In the genomic region with DNA sequence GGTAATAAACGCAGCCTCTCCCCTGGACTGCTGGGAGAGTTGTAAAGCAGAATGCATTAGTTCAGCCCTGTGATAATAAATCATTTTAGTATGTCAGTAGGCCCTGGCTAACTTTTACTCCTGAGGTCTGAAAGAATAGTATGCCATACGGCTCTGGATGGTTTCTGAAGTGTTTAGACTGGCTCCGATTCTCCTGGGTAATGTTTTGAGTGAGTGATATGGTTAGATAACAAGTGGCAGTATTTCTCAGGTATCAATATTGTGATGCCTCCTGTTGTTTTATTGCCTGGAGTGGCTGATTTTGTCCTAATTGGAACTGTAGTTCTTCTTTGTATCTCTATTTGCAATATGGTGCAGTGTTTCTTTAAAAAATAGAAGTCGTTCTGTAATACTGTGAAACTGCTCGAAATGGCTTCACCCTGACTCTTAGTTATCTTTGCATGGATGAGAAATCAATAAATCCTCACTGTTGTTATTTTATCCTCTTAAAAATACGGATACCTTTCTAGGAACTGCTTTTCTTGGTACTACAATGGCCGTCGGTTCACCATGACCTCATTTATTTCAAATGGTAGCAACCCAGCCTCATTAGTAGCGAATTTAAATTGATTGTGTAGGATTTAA, we compare ENCODE assay signal across 21 cellular contexts.
DNase-seq lines count a peak whose midpoint lies in the region; ATAC-seq and TF ChIP-seq lines count a peak whose summit lies in the region.
"Had no signal": no experiment of that assay in that cellular context is flagged by ENCODE, and none has a peak within 500 bp of the region (broad histone marks: within the 10 kb centered on the region; RNA-seq: fewer than 3 reads in every experiment).

No MANE protein-coding gene starts in this region.

- H3K27ac Mint-ChIP-seq in endodermal cell = no peak overlapping the region
- H3K27ac Mint-ChIP-seq in CD4-positive, alpha-beta T cell = no peak overlapping the region
- H3K27ac Mint-ChIP-seq: CD4-positive, CD25-positive, alpha-beta regulatory T cell; stimulated activated naive CD8-positive, alpha-beta T cell treated with anti-CD3 and anti-CD28 coated beads, Interleukin-15, Interleukin-2, amounts not matched to agents 100 ng/mL and 50 ng/mL, for 24 hours had no signal

- H3K9me3 Mint-ChIP-seq in endodermal cell = peaks cover 3% of the 10 kb centered on the region
- no peaks in the 10 kb centered on the region for H3K9me3 Mint-ChIP-seq in CD4-positive, alpha-beta T cell
- H3K9me3 Mint-ChIP-seq: stimulated activated naive CD8-positive, alpha-beta T cell treated with anti-CD3 and anti-CD28 coated beads, Interleukin-15, Interleukin-2, amounts not matched to agents 100 ng/mL and 50 ng/mL, for 24 hours had no signal

- intact Hi-C loops in spleen (cut with DNase I; ENCODE audit: low total_unique reads) = no loop called here
- intact Hi-C loops in CD4-positive, alpha-beta T cell (cut with DNase I, micrococcal nuclease) = no loop called here

- H3K4me1 ChIP-seq in endodermal cell (ENCODE audit: control insufficient read depth, insufficient read depth, low read length) (no peaks in the 10 kb centered on the region), spleen (peaks cover 0 to 8% (median 0%) of the 10 kb centered on the region in 6 donors), suprapubic skin (no peaks in the 10 kb centered on the region)
- H3K4me1 ChIP-seq: Peyer's patch had no signal

- CTCF ChIA-PET in CD4-positive, alpha-beta T cell (lab: Charles Lee) = no interaction called here

- no peaks in the 10 kb centered on the region for H3K9me3 ChIP-seq in endodermal cell (ENCODE audit: control insufficient read depth, low read length)
- H3K9me3 ChIP-seq in spleen = no peaks in the 10 kb centered on the region
- H3K9me3 ChIP-seq in CD4-positive, alpha-beta T cell (ENCODE audit: control insufficient read depth, low read length) = no peaks in the 10 kb centered on the region
- H3K9me3 ChIP-seq in suprapubic skin = no peaks in the 10 kb centered on the region
- H3K9me3 ChIP-seq: Peyer's patch, transverse colon had no signal

- no peaks in the 10 kb centered on the region for H3K36me3 Mint-ChIP-seq in endodermal cell (ENCODE audit: low read depth)
- no peaks in the 10 kb centered on the region for H3K36me3 Mint-ChIP-seq in CD4-positive, alpha-beta T cell (ENCODE audit: low read depth)
- H3K36me3 Mint-ChIP-seq: CD4-positive, CD25-positive, alpha-beta regulatory T cell had no signal

- H3K9ac ChIP-seq in endodermal cell (ENCODE audit: extremely low read depth, low read length, poor library complexity, severe bottlenecking) = no peak overlapping the region

- no peak overlapping the region for H3K4me3 Mint-ChIP-seq in endodermal cell
- no peak overlapping the region for H3K4me3 Mint-ChIP-seq in CD4-positive, alpha-beta T cell
- H3K4me3 Mint-ChIP-seq: CD4-positive, CD25-positive, alpha-beta regulatory T cell; stimulated activated naive CD8-positive, alpha-beta T cell treated with anti-CD3 and anti-CD28 coated beads, Interleukin-15, Interleukin-2, amounts not matched to agents 100 ng/mL and 50 ng/mL, for 24 hours had no signal

- TF ChIP-seq POLR2A in spleen (IDR thresholded peaks at IDR 0.05) (no peak), suprapubic skin (IDR thresholded peaks at IDR 0.05) (no peak)

- H3K27ac ChIP-seq in endodermal cell (ENCODE audit: low read depth, low read length) (peak overlapping the region; percentile 52), spleen (no peak overlapping the region), suprapubic skin (no peak overlapping the region)
- H3K27ac ChIP-seq in CD4-positive, alpha-beta T cell (ENCODE audit: low read depth, low read length) = no peak overlapping the region
- H3K27ac ChIP-seq: Peyer's patch, transverse colon, WERI-Rb-1 had no signal

- DNase-seq in DMS79 treated with DMSO at 0.1 percent for 48 hours (lab: John Stamatoyannopoulos, UW) (peak; percentile 85), NCI-H1417 treated with DMSO at 0.1 percent for 48 hours (lab: John Stamatoyannopoulos, UW) (peak; percentile 31), NCI-H510A treated with DMSO at 0.1 percent for 48 hours (lab: John Stamatoyannopoulos, UW) (peak; percentile 95), endodermal cell (no peak), spleen (no peak), suprapubic skin (ENCODE audit: low spot score in 2 of 2) (no peak)
- no peak for DNase-seq in CD4-positive, alpha-beta T cell
- DNase-seq: activated CD4-positive, alpha-beta T cell treated with anti-CD3 and anti-CD28 coated beads, Interleukin-2, amount 50 U/mL, for 4 hours; activated naive CD4-positive, alpha-beta T cell; CD4-positive, CD25-positive, alpha-beta regulatory T cell; dermis blood vessel endothelial cell; H7; hippocampal formation; NCI-H1048; Peyer's patch; stimulated activated CD4-positive, alpha-beta T cell treated with anti-CD3 and anti-CD28 coated beads, Interleukin-4, amount 100 ng/mL, for 24 hours; T-helper 2 cell; transverse colon; WERI-Rb-1 had no signal

- H3K27me3 ChIP-seq in endodermal cell (ENCODE audit: control insufficient read depth, insufficient read depth, low read length, poor library complexity, severe bottlenecking) (no peaks in the 10 kb centered on the region), spleen (replicated peaks in 1 of 7) (no peaks in the 10 kb centered on the region), suprapubic skin (no peaks in the 10 kb centered on the region)
- no peaks in the 10 kb centered on the region for H3K27me3 ChIP-seq in CD4-positive, alpha-beta T cell (ENCODE audit: control insufficient read depth, insufficient read depth, low read length)
- H3K27me3 ChIP-seq: Peyer's patch, transverse colon had no signal

- WGBS in endodermal cell (ENCODE audit: insufficient coverage in 1 of 2, insufficient read length in 1 of 2), 2 experiments = 81 to 93% methylated on average over 4 to 8 of the region's 9 CpGs
- 85 to 89% (median 87%) methylated on average over 9 of the region's 9 CpGs for WGBS in spleen, 5 donors
- 80% methylated on average over 9 of the region's 9 CpGs for WGBS in suprapubic skin

- no peaks in the 10 kb centered on the region for H3K27me3 Mint-ChIP-seq in endodermal cell (ENCODE audit: insufficient read depth)
- H3K27me3 Mint-ChIP-seq in CD4-positive, alpha-beta T cell = peaks cover 2% of the 10 kb centered on the region
- H3K27me3 Mint-ChIP-seq: CD4-positive, CD25-positive, alpha-beta regulatory T cell; stimulated activated naive CD8-positive, alpha-beta T cell treated with anti-CD3 and anti-CD28 coated beads, Interleukin-15, Interleukin-2, amounts not matched to agents 100 ng/mL and 50 ng/mL, for 24 hours had no signal

- peaks cover 6% of the 10 kb centered on the region for H3K4me1 Mint-ChIP-seq in endodermal cell
- no peaks in the 10 kb centered on the region for H3K4me1 Mint-ChIP-seq in CD4-positive, alpha-beta T cell (ENCODE audit: low read depth)
- H3K4me1 Mint-ChIP-seq: CD4-positive, CD25-positive, alpha-beta regulatory T cell had no signal

- no peak for TF ChIP-seq CTCF in endodermal cell (conservative IDR thresholded peaks at IDR 0.05)
- TF ChIP-seq CTCF in spleen (IDR thresholded peaks at IDR 0.05 in 8 of 11, conservative IDR thresholded peaks at IDR 0.05 in 3 of 11) = no peak
- TF ChIP-seq CTCF in CD4-positive, alpha-beta T cell (IDR thresholded peaks at IDR 0.05) = no peak
- TF ChIP-seq CTCF in suprapubic skin (IDR thresholded peaks at IDR 0.05) = no peak

- H3K36me3 ChIP-seq in endodermal cell (ENCODE audit: control insufficient read depth, insufficient read depth, low read length) = no peaks in the 10 kb centered on the region
- H3K36me3 ChIP-seq in spleen = no peaks in the 10 kb centered on the region
- H3K36me3 ChIP-seq in suprapubic skin = no peaks in the 10 kb centered on the region
- H3K36me3 ChIP-seq: Peyer's patch, transverse colon, WERI-Rb-1 had no signal

- ATAC-seq in GM19463 (IDR thresholded peaks at IDR 0.05; ENCODE audit: unreplicated experiment) = no peak
- ATAC-seq in CD4-positive, alpha-beta T cell (ENCODE audit: poor library complexity) = no peak

- POLR2A ChIA-PET in CD4-positive, alpha-beta T cell (lab: Charles Lee) = no interaction called here

- H3K4me3 ChIP-seq in endodermal cell (ENCODE audit: low read length) (no peak overlapping the region), spleen (no peak overlapping the region), suprapubic skin (no peak overlapping the region)
- H3K4me3 ChIP-seq: Peyer's patch, transverse colon had no signal

- TF ChIP-seq EP300 in suprapubic skin (IDR thresholded peaks at IDR 0.05) = no peak

Comparison
In these comparisons a context has a peak if more than half of its experiments do, and no peak if none do; other contexts are left out.
1. DNase-seq: peak in DMS79 treated with DMSO at 0.1 percent for 48 hours (single experiment), NCI-H1417 treated with DMSO at 0.1 percent for 48 hours (single experiment) and NCI-H510A treated with DMSO at 0.1 percent for 48 hours (single experiment); none in endodermal cell (single experiment), spleen (single experiment), CD4-positive, alpha-beta T cell (0 of 10) and suprapubic skin (0 of 2).